ENCODE assay signal across 8 cellular contexts in the genomic region with DNA sequence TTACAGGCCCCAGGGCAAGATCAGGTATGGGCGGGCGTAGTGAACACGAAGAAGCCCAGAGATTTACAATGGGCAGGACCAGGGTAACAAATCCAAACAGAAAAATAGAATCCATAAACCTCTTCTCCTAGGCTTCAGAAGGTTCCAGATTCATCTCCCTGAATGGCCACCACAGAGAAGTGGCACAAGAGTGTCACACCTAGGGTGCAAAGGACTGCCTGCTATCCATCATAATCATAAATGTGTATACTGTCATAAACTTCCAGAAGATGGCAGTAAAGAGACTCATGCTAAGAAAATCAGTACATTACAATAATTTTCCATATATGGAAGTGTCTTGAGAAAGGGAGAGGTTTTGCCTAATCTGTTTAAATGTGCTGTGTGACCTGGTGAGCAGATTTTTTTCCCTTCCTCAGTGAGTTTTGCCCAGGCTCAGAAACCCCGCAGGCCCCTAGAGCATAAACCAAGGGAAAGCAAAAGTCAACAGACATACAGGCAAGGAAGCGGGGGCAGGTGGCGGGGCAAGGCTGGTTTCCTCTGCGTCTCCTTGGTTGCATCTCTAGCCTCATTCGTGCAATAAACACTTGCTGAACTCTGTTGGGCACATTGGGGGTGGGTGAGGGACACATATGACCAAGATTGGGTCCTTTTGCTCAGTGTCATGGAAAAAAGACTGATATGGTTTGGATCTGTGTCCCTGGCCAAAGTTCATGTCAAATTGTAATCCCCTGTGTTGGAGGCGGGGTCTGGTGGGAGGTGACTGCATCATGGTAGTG.
A peak's percentile ranks its signal among the peaks of the same experiment; 100 is the strongest.
DNase-seq lines count a peak whose midpoint lies in the region; ATAC-seq, FAIRE-seq and TF ChIP-seq lines count a peak whose summit lies in the region.

No MANE protein-coding gene starts in this region.

- ATAC-seq in stimulated activated naive CD8-positive, alpha-beta T cell treated with anti-CD3 and anti-CD28 coated beads, Interleukin-15, Interleukin-2, amounts not matched to agents 100 U/mL and 50 U/mL, for 24 hours: peak; percentile 25
- ATAC-seq in HG02642 (IDR thresholded peaks at IDR 0.05; ENCODE audit: poor library complexity, unreplicated experiment): no peak

- DNase-seq in AG09319 (ENCODE audit: extremely low read depth, low read depth): no peak
- no peak for DNase-seq in GM12892 (ENCODE audit: insufficient read length)
- DNase-seq in NCI-H748 (lab: John Stamatoyannopoulos, UW; ENCODE audit: unreplicated experiment): peak; percentile 56
- DNase-seq in dedifferentiated amniotic fluid mesenchymal stem cell (ENCODE audit: extremely low spot score): peak; percentile 49
- no peak for DNase-seq in stimulated activated naive CD8-positive, alpha-beta T cell treated with anti-CD3 and anti-CD28 coated beads, Interleukin-15, Interleukin-2, amounts not matched to agents 100 U/mL and 50 U/mL, for 24 hours
- DNase-seq in cerebellar nuclear complex (lab: John Stamatoyannopoulos, UW): no peak
- DNase-seq in amniotic stem cell (lab: John Stamatoyannopoulos, UW): no peak

- no peak for TF ChIP-seq POLR2A in GM12892 (IDR thresholded peaks at IDR 0.05; ENCODE audit: low read depth, low read length)

- TF ChIP-seq CTCF in AG09319 (IDR thresholded peaks at IDR 0.05; ENCODE audit: low read depth, low read length): peak; percentile 38

- FAIRE-seq in GM12892 (lab: Jason Lieb, UNC): peak; percentile 50

Comparison
In these comparisons a context has a peak if more than half of its experiments do, and no peak if none do; other contexts are left out.
1. DNase-seq: peak in NCI-H748 (single experiment) and dedifferentiated amniotic fluid mesenchymal stem cell (single experiment); none in AG09319 (single experiment), GM12892 (single experiment), stimulated activated naive CD8-positive, alpha-beta T cell treated with anti-CD3 and anti-CD28 coated beads, Interleukin-15, Interleukin-2, amounts not matched to agents 100 U/mL and 50 U/mL, for 24 hours (single experiment), cerebellar nuclear complex (0 of 2) and amniotic stem cell (single experiment).